Comparison of ENCODE assay signal across 1 cellular context in the genomic region with DNA sequence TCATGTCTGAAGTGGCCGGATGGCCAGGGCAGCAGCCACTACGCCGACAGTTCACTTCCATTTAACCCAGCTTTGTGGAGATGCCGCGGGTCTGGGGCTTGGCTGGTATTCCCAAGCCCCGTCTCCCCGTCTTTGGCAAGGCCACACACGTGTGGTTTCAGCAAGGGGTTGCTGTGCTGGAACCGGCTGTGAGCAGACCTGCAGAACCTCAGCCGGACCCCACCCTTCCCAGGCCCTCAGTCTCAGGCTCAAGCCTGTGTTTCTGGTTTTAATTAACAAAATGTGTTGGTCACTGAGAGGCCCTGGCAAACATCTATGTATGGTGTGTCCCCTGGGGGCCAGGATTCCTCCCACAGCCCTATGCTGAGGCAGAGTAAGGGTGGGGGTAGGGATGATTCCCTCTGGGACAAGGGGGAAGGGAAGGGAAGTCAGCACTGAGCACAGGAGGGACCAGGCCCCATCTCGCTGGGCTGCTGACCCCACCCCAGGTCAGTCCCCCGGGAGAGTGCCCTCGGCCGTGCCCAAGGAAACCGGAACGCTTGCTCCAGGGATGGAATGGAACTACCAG.
TF ChIP-seq lines count a peak whose summit lies in the region.

No MANE protein-coding gene starts in this region.

TF ChIP-seq in H1, 55 proteins besides CTCF, POLR2A, EP300 and RAD21 (continued from another document):
- TF ChIP-seq ATF2 (IDR thresholded peaks at IDR 0.05; ENCODE audit: low read length) (no peak), POU5F1 (IDR thresholded peaks at IDR 0.05; ENCODE audit: low read depth, low read length) (no peak), CREB1 (IDR thresholded peaks at IDR 0.05) (no peak)
TF ChIP-seq in H1: peak in this region for 0.
